In the genomic region with DNA sequence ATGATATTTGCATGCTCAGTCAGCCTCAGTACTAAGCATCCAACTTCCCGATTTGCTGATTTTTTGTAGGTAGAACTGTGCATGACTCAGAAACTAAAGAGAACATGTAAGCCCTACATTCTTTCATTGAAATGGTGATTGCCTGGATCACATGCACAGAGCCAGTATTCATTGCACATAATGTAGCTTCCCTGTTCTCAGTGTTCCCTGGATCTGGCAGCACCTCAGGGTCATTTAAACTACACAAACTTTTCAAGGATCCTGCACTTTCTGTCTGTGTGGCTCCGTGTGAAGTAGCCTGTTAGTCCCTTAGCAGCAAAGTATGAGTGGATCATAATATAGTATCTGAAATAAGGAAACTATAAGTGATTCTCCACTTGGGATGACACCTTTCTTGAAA, we compare ENCODE assay signal across 19 cellular contexts.
"Had no signal": no experiment of that assay in that cellular context is flagged by ENCODE, and none has a peak within 500 bp of the region (broad histone marks: within the 10 kb centered on the region; RNA-seq: fewer than 3 reads in every experiment).

No MANE protein-coding gene starts in this region.

- H3K4me1 Mint-ChIP-seq: immature natural killer cell, nephron had no signal

- H3K36me3 Mint-ChIP-seq: immature natural killer cell had no signal

- H3K36me3 ChIP-seq: esophagus muscularis mucosa, left ventricle myocardium inferior, lower lobe of right lung, right atrium auricular region, tibial nerve, upper lobe of right lung, vagina had no signal

- DNase-seq: effector memory CD8-positive, alpha-beta T cell; foreskin fibroblast; immature natural killer cell; left cardiac atrium; left ventricle myocardium inferior; lower lobe of right lung; mesenchymal stem cell; midbrain; posterior cingulate gyrus; stimulated activated CD4-positive, alpha-beta T cell treated with anti-CD3 and anti-CD28 coated beads, Interleukin-2, amount 100 ng/mL, for 48 hours; stimulated activated naive CD4-positive, alpha-beta T cell treated with Interleukin-2 at 50 U/mL for 16 hours; upper lobe of right lung had no signal

- H3K9me3 Mint-ChIP-seq: effector memory CD8-positive, alpha-beta T cell; immature natural killer cell; nephron had no signal

- ATAC-seq: effector memory CD8-positive, alpha-beta T cell; left cardiac atrium; lower lobe of right lung; upper lobe of right lung had no signal

- H3K4me3 ChIP-seq: esophagus muscularis mucosa, left ventricle myocardium inferior, lower lobe of right lung, right atrium auricular region, smooth muscle cell, tibial nerve, upper lobe of right lung, vagina had no signal

- H3K27ac ChIP-seq: epithelial cell of prostate, esophagus muscularis mucosa, left ventricle myocardium inferior, lower lobe of right lung, right atrium auricular region, tibial nerve, upper lobe of right lung, vagina had no signal

- H3K9me3 ChIP-seq: esophagus muscularis mucosa, left ventricle myocardium inferior, lower lobe of right lung, right atrium auricular region, tibial nerve, upper lobe of right lung, vagina had no signal

- H3K4me1 ChIP-seq: esophagus muscularis mucosa, left ventricle myocardium inferior, lower lobe of right lung, right atrium auricular region, tibial nerve, upper lobe of right lung, vagina had no signal

- H3K4me3 Mint-ChIP-seq: effector memory CD8-positive, alpha-beta T cell; immature natural killer cell; nephron had no signal

- H3K27ac Mint-ChIP-seq: effector memory CD8-positive, alpha-beta T cell; immature natural killer cell; nephron had no signal

- H3K27me3 ChIP-seq: esophagus muscularis mucosa, right atrium auricular region, tibial nerve, upper lobe of right lung, vagina had no signal
